ENCODE assay signal across 16 cellular contexts in genomic region chr10:78992333-78992732, GRCh38.
A peak's percentile ranks its signal among the peaks of the same experiment; 100 is the strongest.
DNase-seq lines count a peak whose midpoint lies in the region; ATAC-seq, FAIRE-seq and TF ChIP-seq lines count a peak whose summit lies in the region.
"Had no signal": no experiment of that assay in that cellular context is flagged by ENCODE, and none has a peak within 500 bp of the region (broad histone marks: within the 10 kb centered on the region; RNA-seq: fewer than 3 reads in every experiment).

No MANE protein-coding gene starts in this region.

- TF ChIP-seq RAD21 in GM12878 (IDR thresholded peaks at IDR 0.05; ENCODE audit: insufficient read depth, low read depth, low read length): no peak

- H2AFZ ChIP-seq in GM12878 (ENCODE audit: control insufficient read depth, low read depth, low read length): no peak overlapping the region

- no TSS peak for BruUV-seq in GM12878 (replicated peaks; lab: Mats Ljungman, UMichigan)

- H3K79me2 ChIP-seq in GM12878 (ENCODE audit: control insufficient read depth, insufficient read depth, low read length): no peaks in the 10 kb centered on the region

- H4K20me1 ChIP-seq in GM12878 (ENCODE audit: control insufficient read depth, insufficient read depth): no peaks in the 10 kb centered on the region

- no peak for TF ChIP-seq CTCF in GM12878 (IDR thresholded peaks at IDR 0.05 in 2 of 3, conservative IDR thresholded peaks at IDR 0.05 in 1 of 3; ENCODE audit: control insufficient read depth in 2 of 3, extremely low read depth in 1 of 3, insufficient read depth in 1 of 3, low read depth in 3 of 3, low read length in 3 of 3)
- TF ChIP-seq CTCF in testis (IDR thresholded peaks at IDR 0.05): no peak
- TF ChIP-seq CTCF in heart right ventricle (IDR thresholded peaks at IDR 0.05): no peak

- H3K4me2 ChIP-seq in GM12878 (ENCODE audit: control insufficient read depth, insufficient read depth): no peak overlapping the region

- H3K27ac ChIP-seq in GM12878 (ENCODE audit: control insufficient read depth, insufficient read depth): no peak overlapping the region
- no peak overlapping the region for H3K27ac ChIP-seq in testis
- no peak overlapping the region for H3K27ac ChIP-seq in heart right ventricle
- H3K27ac ChIP-seq: C4-2B, Peyer's patch had no signal

- RAD21 ChIA-PET in GM12878 (lab: Charles Lee; ENCODE audit: unreplicated experiment): no interaction called here

- no peak for TF ChIP-seq EP300 in GM12878 (IDR thresholded peaks at IDR 0.05; ENCODE audit: borderline replicate concordance in 1 of 2, control insufficient read depth in 1 of 2, low read depth in 2 of 2, low read length in 2 of 2)

- POLR2A ChIA-PET in GM12878 (lab: Charles Lee): no interaction called here

- no peaks in the 10 kb centered on the region; a peak in 3 of 4 replicates for H3K27me3 ChIP-seq in GM12878 (replicated peaks in 1 of 2; ENCODE audit: control insufficient read depth in 2 of 2, insufficient read depth in 2 of 2, low read length in 1 of 2)
- H3K27me3 ChIP-seq in testis: no peaks in the 10 kb centered on the region
- H3K27me3 ChIP-seq in heart right ventricle: no peaks in the 10 kb centered on the region
- H3K27me3 ChIP-seq: Peyer's patch had no signal

- TF ChIP-seq POLR2A in GM12878 (IDR thresholded peaks at IDR 0.05; ENCODE audit: low read depth, low read length): no peak
- no peak for TF ChIP-seq POLR2A in testis (IDR thresholded peaks at IDR 0.05)

- under 1% methylated on average over 6 of the region's 6 CpGs for WGBS in GM12878 (ENCODE audit: insufficient coverage, insufficient replicate concordance, low lambda C conversion rate, missing lambda C conversion rate)
- WGBS in testis, 2 donors: 80 to 84% methylated on average over 3 to 6 of the region's 6 CpGs
- WGBS in heart right ventricle, 2 donors: 87 to 90% methylated on average over 6 of the region's 6 CpGs

- H3K9me3 ChIP-seq in GM12878 (replicated peaks; ENCODE audit: control insufficient read depth, insufficient read depth, low read length): no peaks in the 10 kb centered on the region
- no peaks in the 10 kb centered on the region for H3K9me3 ChIP-seq in testis
- peaks cover 0 to 8% (median 0%) of the 10 kb centered on the region in 11 donors for H3K9me3 ChIP-seq in heart right ventricle
- H3K9me3 ChIP-seq: Peyer's patch had no signal

- CTCF ChIA-PET in GM12878 (lab: Yijun Ruan, JAX): no interaction called here

- no peaks in the 10 kb centered on the region for H3K36me3 ChIP-seq in GM12878 (ENCODE audit: control insufficient read depth in 2 of 2, insufficient read depth in 2 of 2, low read length in 1 of 2)
- H3K36me3 ChIP-seq in testis (ENCODE audit: low read depth, missing control alignments): no peaks in the 10 kb centered on the region
- H3K36me3 ChIP-seq in heart right ventricle: no peaks in the 10 kb centered on the region
- H3K36me3 ChIP-seq: Peyer's patch had no signal

- peak; percentile 81 for ATAC-seq in GM18502 (IDR thresholded peaks at IDR 0.05; ENCODE audit: poor library complexity, unreplicated experiment)
- peak; percentile 88 for ATAC-seq in GM21576 (IDR thresholded peaks at IDR 0.05; ENCODE audit: unreplicated experiment)
- peak; percentile 71 for ATAC-seq in HG03460 (IDR thresholded peaks at IDR 0.05; ENCODE audit: unreplicated experiment)
- ATAC-seq in GM12878: peak; percentile 28; the same call in 1 of the 3 replicates
- ATAC-seq in heart right ventricle: no peak
- ATAC-seq: natural killer cell had no signal

- in situ Hi-C loops in GM12878 (cut with MboI): no loop called here

- H3K4me1 ChIP-seq in GM12878 (ENCODE audit: control insufficient read depth, insufficient read depth, low read length) (peaks cover 9% of the 10 kb centered on the region), testis (no peaks in the 10 kb centered on the region), heart right ventricle (no peaks in the 10 kb centered on the region)
- H3K4me1 ChIP-seq: Peyer's patch had no signal

- H3K4me3 ChIP-seq in GM12878: no peak overlapping the region
- no peak overlapping the region for H3K4me3 ChIP-seq in testis
- no peak overlapping the region for H3K4me3 ChIP-seq in heart right ventricle
- H3K4me3 ChIP-seq: Peyer's patch had no signal

- intact Hi-C loops in GM12878 (cut with micrococcal nuclease; ENCODE audit: unreplicated experiment) (no loop called here), testis (cut with DNase I; ENCODE audit: low total_unique reads) (no loop called here), heart right ventricle (cut with DNase I) (no loop called here)

- no peak for FAIRE-seq in GM12878 (lab: Jason Lieb, UNC)
- FAIRE-seq: frontal cortex had no signal

- SMC1A ChIA-PET in GM12878 (lab: Charles Lee; ENCODE audit: uncharacterized antibody, unreplicated experiment): no interaction called here

- no peak overlapping the region for H3K9ac ChIP-seq in GM12878 (ENCODE audit: control insufficient read depth, insufficient read depth, low read length)

- DNase-seq in GM12878 (ENCODE audit: low read depth, low spot score): no peak
- DNase-seq in testis: no peak
- DNase-seq in nucleus accumbens (lab: John Stamatoyannopoulos, UW): no peak
- DNase-seq in heart right ventricle: no peak
- no peak for DNase-seq in activated gamma-delta T cell (lab: John Stamatoyannopoulos, UW)
- DNase-seq: activated CD4-positive, alpha-beta T cell treated with anti-CD3 and anti-CD28 coated beads, Interleukin-2, amount 10 ng/mL, durations not matched to agents 7 days and 5 days; natural killer cell; NCI-H1417; NCI-H446 treated with DMSO at 0.1 percent for 48 hours; substantia nigra had no signal

TF ChIP-seq in GM12878, 131 proteins besides CTCF, POLR2A, EP300 and RAD21:
- TF ChIP-seq SREBF1 (IDR thresholded peaks at IDR 0.05; ENCODE audit: low read length) (no peak), TCF12 (IDR thresholded peaks at IDR 0.05; ENCODE audit: low read depth, low read length) (0 out of 2 replicates have a peak, but pooled peaks have one; percentile 56), SREBF2 (IDR thresholded peaks at IDR 0.05; ENCODE audit: low read length) (no peak)

Comparison
In these comparisons a context has a peak if more than half of its experiments do, and no peak if none do; other contexts are left out.
1. ATAC-seq: peak in GM18502 (single experiment), GM21576 (single experiment), HG03460 (single experiment) and GM12878 (single experiment); none in heart right ventricle (0 of 8).